ENCODE assay signal across 31 cellular contexts in genomic region chrX:82734140-82734539, GRCh38.
DNase-seq lines count a peak whose midpoint lies in the region; ATAC-seq and TF ChIP-seq lines count a peak whose summit lies in the region.
"Had no signal": no experiment of that assay in that cellular context is flagged by ENCODE, and none has a peak within 500 bp of the region (broad histone marks: within the 10 kb centered on the region; RNA-seq: fewer than 3 reads in every experiment).

No MANE protein-coding gene starts in this region.

- intact Hi-C loops in heart right ventricle (cut with DNase I) = no loop called here
- intact Hi-C loops in head of caudate nucleus (cut with DNase I) = no loop called here

- H3K4me1 ChIP-seq in heart right ventricle = no peaks in the 10 kb centered on the region
- H3K4me1 ChIP-seq: ascending aorta, esophagus muscularis mucosa, foreskin keratinocyte, left ventricle myocardium inferior, right lobe of liver had no signal

- no peaks in the 10 kb centered on the region for H3K27me3 ChIP-seq in heart right ventricle
- H3K27me3 ChIP-seq: ascending aorta, esophagus muscularis mucosa, foreskin keratinocyte, right lobe of liver had no signal

- H3K4me3 ChIP-seq in GM12865 (ENCODE audit: low read depth, low read length) (no peak overlapping the region), heart right ventricle (no peak overlapping the region)
- H3K4me3 ChIP-seq: A549, ascending aorta, esophagus muscularis mucosa, left ventricle myocardium inferior, right lobe of liver had no signal

- H3K27ac ChIP-seq in heart right ventricle = no peak overlapping the region
- H3K27ac ChIP-seq: A549, ascending aorta, esophagus muscularis mucosa, foreskin keratinocyte, HL-60, left ventricle myocardium inferior, right lobe of liver, WERI-Rb-1 had no signal

- TF ChIP-seq CTCF in GM12865 (IDR thresholded peaks at IDR 0.05; ENCODE audit: insufficient read depth, low read depth, low read length, missing control alignments) (no peak), heart right ventricle (IDR thresholded peaks at IDR 0.05) (no peak)

- DNase-seq in GM12865 (ENCODE audit: low read depth) (peak; percentile 0), SKM-1 treated with dmso at 0.1 percent for 144 hours (lab: John Stamatoyannopoulos, UW; ENCODE audit: unreplicated experiment) (peak; percentile 29), heart right ventricle (no peak), AG08395 (ENCODE audit: low spot score) (no peak), head of caudate nucleus (no peak)
- DNase-seq: activated CD4-positive, alpha-beta T cell treated with anti-CD3 and anti-CD28 coated beads, Interleukin-2, amount 10 ng/mL, durations not matched to agents 24 days and 14 days; activated effector memory CD4-positive, alpha-beta T cell treated with anti-CD3 and anti-CD28 coated beads, Interleukin-2, amount 50 U/mL, for 16 hours; activated naive CD8-positive, alpha-beta T cell treated with anti-CD3 and anti-CD28 coated beads, Interleukin-2, amount 10 ng/mL, durations not matched to agents 7 days and 5 days; activated T-cell treated with anti-CD3 and anti-CD28 coated beads, Interleukin-2, amount 50 U/mL, for 1 hour; CD4-positive, alpha-beta memory T cell; cortex of kidney; foreskin keratinocyte; hippocampal formation; Kasumi-1; left ventricle myocardium inferior; NCI-H1092 treated with DMSO at 0.1 percent for 48 hours; NCI-H187 treated with DMSO at 0.1 percent for 48 hours; NCI-H2171 treated with DMSO at 0.1 percent for 48 hours; NCI-H510A treated with DMSO at 0.1 percent for 48 hours; posterior cingulate gyrus; right lobe of liver; stimulated activated CD4-positive, alpha-beta T cell treated with anti-CD3 and anti-CD28 coated beads, Interleukin-4, amount 100 ng/mL, for 1 hour; substantia nigra; WERI-Rb-1 had no signal

- ATAC-seq in GM19468 (IDR thresholded peaks at IDR 0.05; ENCODE audit: extremely low read depth, unreplicated experiment) (peak; percentile 58), HG03460 (IDR thresholded peaks at IDR 0.05; ENCODE audit: unreplicated experiment) (peak; percentile 62), heart right ventricle (no peak), GM21447 (IDR thresholded peaks at IDR 0.05; ENCODE audit: unreplicated experiment) (no peak)
- ATAC-seq: A549, foreskin keratinocyte, right lobe of liver had no signal

- no peaks in the 10 kb centered on the region for H3K9me3 ChIP-seq in heart right ventricle
- H3K9me3 ChIP-seq: A549, ascending aorta, esophagus muscularis mucosa, left ventricle myocardium inferior, right lobe of liver had no signal

- no peaks in the 10 kb centered on the region for H3K36me3 ChIP-seq in heart right ventricle
- H3K36me3 ChIP-seq: ascending aorta, esophagus muscularis mucosa, left ventricle myocardium inferior, right lobe of liver, WERI-Rb-1 had no signal

Comparison
In these comparisons a context has a peak if more than half of its experiments do, and no peak if none do; other contexts are left out.
1. DNase-seq: peak in GM12865 (single experiment) and SKM-1 treated with dmso at 0.1 percent for 144 hours (single experiment); none in heart right ventricle (0 of 2), AG08395 (single experiment) and head of caudate nucleus (0 of 42).
2. ATAC-seq: peak in GM19468 (single experiment) and HG03460 (single experiment); none in heart right ventricle (0 of 8) and GM21447 (single experiment).